In the genomic region with DNA sequence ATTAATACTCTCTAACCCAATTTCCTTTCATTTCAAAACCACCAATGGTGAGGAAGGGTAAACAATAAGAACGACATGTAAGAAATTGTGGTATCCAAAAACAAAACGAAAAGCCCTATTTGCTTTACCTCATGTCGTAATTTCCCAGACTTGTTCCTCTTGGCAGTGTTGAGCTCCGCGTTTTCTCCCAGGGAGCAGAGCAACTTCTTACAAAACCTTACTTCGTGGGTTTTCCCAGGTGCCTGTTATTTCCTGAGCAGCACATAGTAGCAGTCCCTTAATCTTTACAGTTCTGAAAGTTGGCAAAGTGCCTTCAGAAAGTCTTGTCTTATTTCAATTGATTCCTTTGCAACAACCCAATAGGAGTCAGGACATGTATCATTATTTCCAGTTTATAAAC, we compare ENCODE assay signal across 14 cellular contexts.
DNase-seq lines count a peak whose midpoint lies in the region; ATAC-seq, FAIRE-seq and TF ChIP-seq lines count a peak whose summit lies in the region.
"Had no signal": no experiment of that assay in that cellular context is flagged by ENCODE, and none has a peak within 500 bp of the region (broad histone marks: within the 10 kb centered on the region; RNA-seq: fewer than 3 reads in every experiment).

No MANE protein-coding gene starts in this region.

- ATAC-seq in HepG2: no peak
- peak; percentile 65 to 93 for ATAC-seq in lower lobe of right lung
- ATAC-seq in GM18861 (IDR thresholded peaks at IDR 0.05; ENCODE audit: unreplicated experiment): no peak
- ATAC-seq: activated CD8-positive, alpha-beta memory T cell treated with anti-CD3 and anti-CD28 coated beads, Interleukin-2, amount 10 ng/mL, durations not matched to agents 7 days and 5 days; gastrocnemius medialis had no signal

- WGBS in liver: 18% methylated on average over 6 of the region's 6 CpGs
- WGBS in HepG2 (ENCODE audit: low lambda C conversion rate): 82% methylated on average over 6 of the region's 6 CpGs
- 5% methylated on average over 6 of the region's 6 CpGs for WGBS in mammary epithelial cell (ENCODE audit: low coverage, missing lambda C conversion rate)

- peak overlapping the region in 1 of 2 donors; percentile 37 for H3K9ac ChIP-seq in liver (ENCODE audit: low read depth in 1 of 2, low read length in 2 of 2)
- H3K9ac ChIP-seq in HepG2 (ENCODE audit: insufficient read depth, low read depth, low read length): no peak overlapping the region
- peak overlapping the region; percentile 6 for H3K9ac ChIP-seq in mammary epithelial cell (ENCODE audit: insufficient read depth, low read length)

- FAIRE-seq in HepG2 (lab: Jason Lieb, UNC): no peak

- H3K27me3 ChIP-seq in liver (ENCODE audit: control insufficient read depth in 4 of 4, insufficient read depth in 4 of 4, low read length in 3 of 4) (no peaks in the 10 kb centered on the region), HepG2 (ENCODE audit: control insufficient read depth in 1 of 2, insufficient read depth in 2 of 2, low read length in 2 of 2) (no peaks in the 10 kb centered on the region), mammary epithelial cell (ENCODE audit: insufficient read depth, low read length) (no peaks in the 10 kb centered on the region), lower lobe of right lung (ENCODE audit: low read depth) (no peaks in the 10 kb centered on the region)
- H3K27me3 ChIP-seq: gastrocnemius medialis, uterus had no signal

- H3K36me3 ChIP-seq in liver (ENCODE audit: control insufficient read depth in 4 of 4, insufficient read depth in 3 of 4, low read depth in 1 of 4, low read length in 3 of 4): no peaks in the 10 kb centered on the region
- H3K36me3 ChIP-seq in HepG2 (replicated peaks in 1 of 2; ENCODE audit: control insufficient read depth in 1 of 2, insufficient read depth in 2 of 2, low read length in 2 of 2): no peaks in the 10 kb centered on the region
- no peaks in the 10 kb centered on the region for H3K36me3 ChIP-seq in mammary epithelial cell (ENCODE audit: insufficient read depth, low read length)
- H3K36me3 ChIP-seq in lower lobe of right lung: no peaks in the 10 kb centered on the region
- H3K36me3 ChIP-seq: gastrocnemius medialis, uterus had no signal

- H3K4me1 ChIP-seq in liver (ENCODE audit: control insufficient read depth in 4 of 4, insufficient read depth in 4 of 4, low read length in 3 of 4): peaks cover 0 to 13% (median 3%) of the 10 kb centered on the region in 4 donors
- peaks cover 57% of the 10 kb centered on the region for H3K4me1 ChIP-seq in HepG2 (ENCODE audit: insufficient read depth, low read length)
- H3K4me1 ChIP-seq in mammary epithelial cell (ENCODE audit: insufficient read depth, low read length): peaks cover 30% of the 10 kb centered on the region
- H3K4me1 ChIP-seq in lower lobe of right lung: no peaks in the 10 kb centered on the region
- H3K4me1 ChIP-seq: uterus had no signal

- peak in 1 of 2 donors; percentile 30 for TF ChIP-seq RAD21 in liver (IDR thresholded peaks at IDR 0.05)
- TF ChIP-seq RAD21 in HepG2 (CRISPR knock-in tag; IDR thresholded peaks at IDR 0.05): no peak

- POLR2A ChIA-PET in HepG2 (lab: Yijun Ruan, JAX): no interaction called here

- H3K9me3 ChIP-seq in liver (ENCODE audit: control insufficient read depth in 4 of 4, low read length in 3 of 4): no peaks in the 10 kb centered on the region
- H3K9me3 ChIP-seq in HepG2 (ENCODE audit: low read length): no peaks in the 10 kb centered on the region
- no peaks in the 10 kb centered on the region for H3K9me3 ChIP-seq in mammary epithelial cell (replicated peaks; ENCODE audit: insufficient read depth, low read length)
- no peaks in the 10 kb centered on the region for H3K9me3 ChIP-seq in lower lobe of right lung
- H3K9me3 ChIP-seq: gastrocnemius medialis, uterus had no signal

- H3K27ac ChIP-seq in liver (ENCODE audit: low read depth in 1 of 2, low read length in 2 of 2) (peak overlapping the region; percentile 10 to 22), HepG2 (ENCODE audit: extremely low read length, insufficient read depth, low read length) (no peak overlapping the region), mammary epithelial cell (ENCODE audit: insufficient read depth, low read depth, low read length) (peak overlapping the region; percentile 44), lower lobe of right lung (no peak overlapping the region)
- H3K27ac ChIP-seq: gastrocnemius medialis, uterus had no signal

- CTCF ChIA-PET in HepG2 (lab: Yijun Ruan, JAX; ENCODE audit: low intra/inter-chr PET ratio, low total read pairs) (no interaction called here), mammary epithelial cell (lab: Charles Lee; ENCODE audit: low non-redundant PET) (no interaction called here)

- TF ChIP-seq CTCF in liver (IDR thresholded peaks at IDR 0.05; ENCODE audit: low read depth, low read length, missing input control) (no peak), HepG2 (CRISPR knock-in tag; IDR thresholded peaks at IDR 0.05) (no peak), mammary epithelial cell (conservative IDR thresholded peaks at IDR 0.05 in 1 of 2, IDR thresholded peaks at IDR 0.05 in 1 of 2; ENCODE audit: extremely low read depth in 1 of 2, insufficient read depth in 1 of 2, low read depth in 1 of 2, low read length in 2 of 2) (no peak), lower lobe of right lung (IDR thresholded peaks at IDR 0.05) (no peak)

- no peak overlapping the region for H3K4me2 ChIP-seq in HepG2 (ENCODE audit: low read depth, low read length)
- peak overlapping the region; percentile 58 for H3K4me2 ChIP-seq in mammary epithelial cell (ENCODE audit: insufficient read depth, low read depth, low read length)

- BruUV-seq in HepG2 (replicated peaks; lab: Mats Ljungman, UMichigan) (no TSS peak), mammary epithelial cell (replicated peaks; lab: Mats Ljungman, UMichigan) (no TSS peak)

- TF ChIP-seq EP300 in HepG2 (IDR thresholded peaks at IDR 0.05; ENCODE audit: low read depth in 2 of 2, low read length in 2 of 2) (no peak), HepG2 (CRISPR knock-in tag; IDR thresholded peaks at IDR 0.05; ENCODE audit: borderline replicate concordance) (no peak)

- dilution Hi-C loops in mammary epithelial cell (cut with HindIII; ENCODE audit: low sequenced_read_pairs): no loop called here

- H3K79me2 ChIP-seq in HepG2 (ENCODE audit: insufficient read depth, low read length) (no peaks in the 10 kb centered on the region), mammary epithelial cell (ENCODE audit: insufficient read depth, low read length) (no peaks in the 10 kb centered on the region)

- no peak overlapping the region for H2AFZ ChIP-seq in HepG2 (ENCODE audit: low read length)
- peak overlapping the region; percentile 77 for H2AFZ ChIP-seq in mammary epithelial cell (ENCODE audit: low read depth, low read length)

- peak overlapping the region in 1 of 3 donors; percentile 11 for H3K4me3 ChIP-seq in liver (ENCODE audit: low read depth in 1 of 3, low read length in 3 of 3)
- H3K4me3 ChIP-seq in HepG2 (replicated peaks in 1 of 3; ENCODE audit: insufficient read depth in 1 of 3, low read depth in 2 of 3, low read length in 3 of 3): no peak overlapping the region
- H3K4me3 ChIP-seq in mammary epithelial cell (replicated peaks in 1 of 3; ENCODE audit: insufficient read depth in 1 of 3, low read depth in 2 of 3, low read length in 3 of 3): peak overlapping the region in 2 of 3 experiments; percentile 8 to 10
- H3K4me3 ChIP-seq in lower lobe of right lung: peak overlapping the region; percentile 4
- H3K4me3 ChIP-seq: gastrocnemius medialis, uterus had no signal

- in situ Hi-C loops in HepG2 (cut with HindIII; ENCODE audit: extremely low pct_ligation_motif_present, low pct_unique_long_range_greater_than_20kb) (no loop called here), mammary epithelial cell (cut with MboI; ENCODE audit: low sequenced_read_pairs in 2 of 2) (no loop called here)

- H4K20me1 ChIP-seq in HepG2 (ENCODE audit: insufficient read depth, low read length) (no peaks in the 10 kb centered on the region), mammary epithelial cell (ENCODE audit: insufficient read depth, low read length) (no peaks in the 10 kb centered on the region)

- DNase-seq in HepG2 (ENCODE audit: low spot score): no peak
- peak; percentile 93 for DNase-seq in mammary epithelial cell
- DNase-seq in lower lobe of right lung: no peak
- DNase-seq in dedifferentiated amniotic fluid mesenchymal stem cell (ENCODE audit: extremely low spot score): no peak
- no peak for DNase-seq in SW480 (ENCODE audit: low spot score)
- no peak for DNase-seq in stimulated activated naive CD4-positive, alpha-beta T cell treated with Interleukin-2 at 50 U/mL for 16 hours (lab: John Stamatoyannopoulos, UW)
- DNase-seq: ACHN; activated CD8-positive, alpha-beta memory T cell treated with anti-CD3 and anti-CD28 coated beads, Interleukin-2, amount 10 ng/mL, durations not matched to agents 7 days and 5 days; gastrocnemius medialis; GOT3; NCI-H1436; uterus had no signal

- intact Hi-C loops in HepG2 (cut with micrococcal nuclease; ENCODE audit: unreplicated experiment) (no loop called here), mammary epithelial cell (cut with micrococcal nuclease) (loop anchor here (1.0 to 5.0 kb wide), 4 partner anchors 35 to 527 kb away; no protein-coding TSS in a partner anchor), lower lobe of right lung (cut with DNase I) (no loop called here)

- no peak for TF ChIP-seq POLR2A in HepG2 (IDR thresholded peaks at IDR 0.05; ENCODE audit: insufficient read depth in 1 of 2, low read depth in 2 of 2, low read length in 2 of 2)

TF ChIP-seq in liver, 16 proteins besides CTCF, POLR2A, EP300 and RAD21 (continues in another document):
- TF ChIP-seq JUND (IDR thresholded peaks at IDR 0.05): no peak
- TF ChIP-seq HNF4A (conservative IDR thresholded peaks at IDR 0.05): peak in 1 of 2 donors; percentile 27
- TF ChIP-seq, protein P1, sequence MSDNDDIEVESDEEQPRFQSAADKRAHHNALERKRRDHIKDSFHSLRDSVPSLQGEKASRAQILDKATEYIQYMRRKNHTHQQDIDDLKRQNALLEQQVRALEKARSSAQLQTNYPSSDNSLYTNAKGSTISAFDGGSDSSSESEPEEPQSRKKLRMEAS (IDR thresholded peaks at IDR 0.05): no peak
- TF ChIP-seq, protein P2, sequence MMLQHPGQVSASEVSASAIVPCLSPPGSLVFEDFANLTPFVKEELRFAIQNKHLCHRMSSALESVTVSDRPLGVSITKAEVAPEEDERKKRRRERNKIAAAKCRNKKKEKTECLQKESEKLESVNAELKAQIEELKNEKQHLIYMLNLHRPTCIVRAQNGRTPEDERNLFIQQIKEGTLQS (IDR thresholded peaks at IDR 0.05): no peak

TF ChIP-seq in HepG2, 621 proteins besides CTCF, POLR2A, EP300 and RAD21 (continues in another document):
- no peak for TF ChIP-seq ZMYM4 (CRISPR knock-in tag; IDR thresholded peaks at IDR 0.05)
- TF ChIP-seq, protein P3, sequence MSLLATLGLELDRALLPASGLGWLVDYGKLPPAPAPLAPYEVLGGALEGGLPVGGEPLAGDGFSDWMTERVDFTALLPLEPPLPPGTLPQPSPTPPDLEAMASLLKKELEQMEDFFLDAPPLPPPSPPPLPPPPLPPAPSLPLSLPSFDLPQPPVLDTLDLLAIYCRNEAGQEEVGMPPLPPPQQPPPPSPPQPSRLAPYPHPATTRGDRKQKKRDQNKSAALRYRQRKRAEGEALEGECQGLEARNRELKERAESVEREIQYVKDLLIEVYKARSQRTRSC (CRISPR knock-in tag; IDR thresholded peaks at IDR 0.05; ENCODE audit: low read depth): no peak

Comparison
In these comparisons a context has a peak if more than half of its experiments do, and no peak if none do; other contexts are left out.
1. H3K27ac ChIP-seq: peak in liver (2 of 2) and mammary epithelial cell (single experiment); none in HepG2 (single experiment) and lower lobe of right lung (single experiment).
2. H3K4me3 ChIP-seq: peak in mammary epithelial cell (2 of 3) and lower lobe of right lung (single experiment); none in HepG2 (0 of 3).
3. ATAC-seq: peak in lower lobe of right lung (2 of 2); none in HepG2 (single experiment) and GM18861 (single experiment).